In genomic region chr2:227462972-227463931, GRCh38 we compare ENCODE assay signal across 10 cellular contexts. TPM values are rescaled to one million over a fixed set of nuclear protein-coding genes. Genes with fewer than 3 reads are reported as not detected.
DNase-seq lines count a peak whose midpoint lies in the region; ATAC-seq lines count a peak whose summit lies in the region.
"Had no signal": no experiment of that assay in that cellular context is flagged by ENCODE, and none has a peak within 500 bp of the region (broad histone marks: within the 10 kb centered on the region; RNA-seq: fewer than 3 reads in every experiment).

No MANE protein-coding gene starts in this region.

- H3K9me3 ChIP-seq in neuron (ENCODE audit: low read length), result no peaks in the 10 kb centered on the region

- no peak for DNase-seq in T-cell
- no peak for DNase-seq in cortex of kidney (lab: John Stamatoyannopoulos, UW)
- DNase-seq in Right ventricle myocardium superior, result no peak
- DNase-seq in UCSD-AML1 (lab: John Stamatoyannopoulos, UW; ENCODE audit: unreplicated experiment), result no peak
- DNase-seq: hippocampal formation, NCI-H226 had no signal

- no peaks in the 10 kb centered on the region for H3K27me3 ChIP-seq in neuron (ENCODE audit: insufficient read depth, low read length)

- H2AFZ ChIP-seq in neuron (ENCODE audit: low read depth, low read length), result peak overlapping the region; percentile 66

- peak overlapping the region in 1 of 3 donors; percentile 70 for H3K4me3 Mint-ChIP-seq in T-cell
- H3K4me3 Mint-ChIP-seq: WTC11 had no signal

- peak overlapping the region; percentile 91 to 93 for H3K27ac Mint-ChIP-seq in T-cell
- H3K27ac Mint-ChIP-seq: WTC11 had no signal

- H3K4me1 Mint-ChIP-seq in T-cell, result peaks cover 79 to 95% (median 90%) of the 10 kb centered on the region in 3 donors

- ATAC-seq in GM18868 (IDR thresholded peaks at IDR 0.05; ENCODE audit: unreplicated experiment) (peak; percentile 43), GM21737 (IDR thresholded peaks at IDR 0.05; ENCODE audit: unreplicated experiment) (peak; percentile 29), T-cell (replicated peaks in 1 of 4) (no peak), Right ventricle myocardium superior (ENCODE audit: poor library complexity) (no peak)
- ATAC-seq: WTC11 had no signal

- H3K36me3 Mint-ChIP-seq in T-cell, result no peaks in the 10 kb centered on the region
- H3K36me3 Mint-ChIP-seq: WTC11 had no signal

- POLR2A ChIA-PET in T-cell (lab: Charles Lee), result interaction anchor here (0.6 kb wide), 2 partner anchors 36 to 76 kb away, joined by 3 read pairs; no protein-coding TSS in a partner anchor

- CTCF ChIA-PET in T-cell (lab: Charles Lee), result interaction anchor here in 1 of 2 donors (1.2 to 1.6 kb wide), 2 partner anchors 11 to 17 kb away, joined by 3 to 4 read pairs; no protein-coding TSS in a partner anchor

- intact Hi-C loops in Right ventricle myocardium superior (cut with DNase I), result no loop called here

- H3K27me3 Mint-ChIP-seq in T-cell, result no peaks in the 10 kb centered on the region

- H3K9me3 Mint-ChIP-seq in T-cell, result no peaks in the 10 kb centered on the region
- H3K9me3 Mint-ChIP-seq: WTC11 had no signal

- H3K4me1 ChIP-seq in neuron (ENCODE audit: insufficient read depth, low read length), result peaks cover 5% of the 10 kb centered on the region

- no peak overlapping the region for H3K4me3 ChIP-seq in neuron (ENCODE audit: low read length)

- no peaks in the 10 kb centered on the region for H3K36me3 ChIP-seq in neuron (ENCODE audit: insufficient read depth, low read length)

RNA-seq across cellular contexts. Expression of gene AGFG1, which starts 8.7 kb away (rescaled TPM):
- 10 to 100 TPM; 48.6 to 61.4 (median 53.1) TPM for total RNA-seq in T-cell
- total RNA-seq in Right ventricle myocardium superior, result 55.7 TPM

Comparison
In these comparisons a context has a peak if more than half of its experiments do, and no peak if none do; other contexts are left out.
1. ATAC-seq: peak in GM18868 (single experiment) and GM21737 (single experiment); none in T-cell (0 of 4) and Right ventricle myocardium superior (single experiment).